Comparison of ENCODE assay signal across 14 cellular contexts in genomic region chr10:71718165-71718678, GRCh38. TPM values are rescaled to one million over a fixed set of nuclear protein-coding genes. Genes with fewer than 3 reads are reported as not detected.
"Had no signal": no experiment of that assay in that cellular context is flagged by ENCODE, and none has a peak within 500 bp of the region (broad histone marks: within the 10 kb centered on the region; RNA-seq: fewer than 3 reads in every experiment).

No MANE protein-coding gene starts in this region.

- H3K36me3 Mint-ChIP-seq: activated CD4-positive, alpha-beta memory T cell treated with anti-CD3 and anti-CD28 coated beads for 36 hours; naive B cell had no signal

- H3K9me3 ChIP-seq: ascending aorta had no signal

- H3K36me3 ChIP-seq: ascending aorta had no signal

- ATAC-seq: activated T-cell treated with anti-CD3 and anti-CD28 coated beads, Interleukin-2, amount 50 U/mL, for 72 hours; stimulated activated naive CD8-positive, alpha-beta T cell treated with anti-CD3 and anti-CD28 coated beads, Interleukin-15, Interleukin-2, amounts not matched to agents 100 U/mL and 50 U/mL, for 24 hours had no signal

- H3K27ac Mint-ChIP-seq: activated CD4-positive, alpha-beta memory T cell treated with anti-CD3 and anti-CD28 coated beads for 36 hours; activated T-cell treated with anti-CD3 and anti-CD28 coated beads, Interleukin-2, amount 50 U/mL, for 72 hours; progenitor cell of endocrine pancreas had no signal

- H3K27me3 Mint-ChIP-seq: activated CD4-positive, alpha-beta memory T cell treated with anti-CD3 and anti-CD28 coated beads for 36 hours had no signal

- H3K4me3 Mint-ChIP-seq: activated CD4-positive, alpha-beta memory T cell treated with anti-CD3 and anti-CD28 coated beads for 36 hours; activated T-cell treated with anti-CD3 and anti-CD28 coated beads, Interleukin-2, amount 50 U/mL, for 72 hours; naive B cell had no signal

- DNase-seq: activated CD4-positive, alpha-beta memory T cell treated with anti-CD3 and anti-CD28 coated beads for 36 hours; activated CD4-positive, CD25-positive, alpha-beta regulatory T cell treated with anti-CD3 and anti-CD28 coated beads, Interleukin-2, amount 50 U/mL, for 72 hours; activated gamma-delta T cell treated with Interleukin-2 at 50 U/mL for 16 hours; activated T-cell treated with anti-CD3 and anti-CD28 coated beads, Interleukin-2, amount 50 U/mL, for 72 hours; effector CD4-positive, alpha-beta T cell; kidney glomerular epithelial cell; naive B cell; SIG-M5; stimulated activated CD4-positive, alpha-beta T cell treated with anti-CD3 and anti-CD28 coated beads, Interleukin-12 subunit alpha, Interleukin-12 subunit beta, amount 100 ng/mL, for 4 hours; stimulated activated naive CD8-positive, alpha-beta T cell treated with anti-CD3 and anti-CD28 coated beads, Interleukin-15, Interleukin-2, amounts not matched to agents 100 U/mL and 50 U/mL, for 24 hours had no signal

- H3K9me3 Mint-ChIP-seq: activated CD4-positive, alpha-beta memory T cell treated with anti-CD3 and anti-CD28 coated beads for 36 hours; activated T-cell treated with anti-CD3 and anti-CD28 coated beads, Interleukin-2, amount 50 U/mL, for 72 hours; naive B cell had no signal

- H3K4me3 ChIP-seq: ascending aorta, lung had no signal

- H3K27me3 ChIP-seq: ascending aorta had no signal

RNA-seq across cellular contexts. Expression of gene C10orf105, which starts 1.4 kb away (rescaled TPM):
- total RNA-seq: ascending aorta, bronchial epithelial cell, progenitor cell of endocrine pancreas had no signal
